In genomic region chr16:57244767-57245471, GRCh38 we compare ENCODE assay signal across 8 cellular contexts. TPM values are rescaled to one million over a fixed set of nuclear protein-coding genes. Genes with fewer than 3 reads are reported as not detected.
DNase-seq lines count a peak whose midpoint lies in the region; ATAC-seq and TF ChIP-seq lines count a peak whose summit lies in the region.

ARL2BP (plus strand) TSS chr16:57245259; CDS start chr16:57245368, 109 bp downstream.

- H3K36me3 ChIP-seq in right atrium auricular region (peaks cover 28% of the 10 kb centered on the region), uterus (no peaks in the 10 kb centered on the region)

- TF ChIP-seq CTCF in right atrium auricular region (IDR thresholded peaks at IDR 0.05) = peak in 1 of 2 donors; percentile 21
- peak in 3 of 4 experiments; percentile 5 to 19 (median 18) for TF ChIP-seq CTCF in uterus (IDR thresholded peaks at IDR 0.05)

- H3K9me3 ChIP-seq in right atrium auricular region (no peaks in the 10 kb centered on the region), uterus (no peaks in the 10 kb centered on the region)

- ATAC-seq in HG02885 (IDR thresholded peaks at IDR 0.05; ENCODE audit: poor library complexity, unreplicated experiment) = peak; percentile 97

- H3K4me1 ChIP-seq in right atrium auricular region (peaks cover 0 to 11% of the 10 kb centered on the region in 2 donors), uterus (no peaks in the 10 kb centered on the region)

- H3K27me3 ChIP-seq in right atrium auricular region = no peaks in the 10 kb centered on the region
- H3K27me3 ChIP-seq in uterus = no peaks in the 10 kb centered on the region

- H3K4me3 ChIP-seq in right atrium auricular region = peak within 1 kb of the TSS; percentile 63 to 73
- H3K4me3 ChIP-seq in uterus = peak within 1 kb of the TSS; percentile 68 to 91

- intact Hi-C loops in uterus (cut with DNase I; ENCODE audit: low total_unique reads) = no loop called here

- DNase-seq in NCI-H187 (lab: John Stamatoyannopoulos, UW) = peak; percentile 59 to 82
- peak; percentile 94 to 97 (median 95) for DNase-seq in T-helper 2 cell
- peak; percentile 71 to 99 (median 97) for DNase-seq in anterior cingulate cortex (lab: John Stamatoyannopoulos, UW)
- DNase-seq in right atrium auricular region (ENCODE audit: low spot score) = peak; percentile 98
- peak; percentile 90 for DNase-seq in pulmonary artery endothelial cell (ENCODE audit: low read depth, low spot score)
- DNase-seq in uterus = peak; percentile 97 to 98

- peak within 1 kb of the TSS; percentile 83 to 96 for H3K27ac ChIP-seq in right atrium auricular region
- peak within 1 kb of the TSS; percentile 84 to 87 for H3K27ac ChIP-seq in uterus

- peak; percentile 86 for TF ChIP-seq POLR2A in GM15510 (IDR thresholded peaks at IDR 0.05; ENCODE audit: borderline replicate concordance, extremely low read depth, insufficient read length)
- peak; percentile 79 to 86 for TF ChIP-seq POLR2A in uterus (IDR thresholded peaks at IDR 0.05)

RNA-seq across cellular contexts. Expression of gene ARL2BP, which starts in this region (rescaled TPM):
- total RNA-seq in right atrium auricular region (10 to 100 TPM; 56.4 to 80.4 TPM), pulmonary artery endothelial cell (92.6 and 94.5 TPM in 2 replicates), uterus (100 to 1,000 TPM in 1 of 4 donors, 10 to 100 TPM in 3; 40.9 to 110 (median 57.8) TPM)

Comparison
In these comparisons a context has a peak if more than half of its experiments do, and no peak if none do; other contexts are left out.
1. Peak in every context shown above with its lines: DNase-seq, ATAC-seq, H3K4me3 ChIP-seq and H3K27ac ChIP-seq.